ENCODE assay signal across 16 cellular contexts in the genomic region with DNA sequence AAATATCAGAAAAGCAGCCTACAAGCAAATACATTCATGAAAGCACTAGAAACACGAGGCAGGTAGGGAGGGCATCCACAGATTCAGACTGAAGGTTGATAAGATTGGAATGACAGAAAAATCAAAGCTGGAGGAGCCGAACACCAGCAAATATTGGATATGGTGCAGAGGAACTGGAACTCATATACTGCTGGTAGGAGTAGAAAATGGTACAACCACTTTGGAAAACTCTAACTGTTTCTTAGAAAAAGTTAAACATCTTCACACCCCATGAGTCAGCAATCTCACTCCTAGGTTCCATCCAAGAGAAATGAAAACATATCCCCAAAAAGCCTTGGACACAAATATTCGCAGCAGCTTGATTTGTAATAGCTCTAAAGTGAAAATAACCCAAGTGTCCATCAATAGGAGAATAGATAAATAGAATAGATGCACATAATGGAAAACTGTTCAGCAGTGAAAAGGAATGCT. TPM values are rescaled to one million over a fixed set of nuclear protein-coding genes. Genes with fewer than 3 reads are reported as not detected.
DNase-seq lines count a peak whose midpoint lies in the region; ATAC-seq, FAIRE-seq and TF ChIP-seq lines count a peak whose summit lies in the region.
"Had no signal": no experiment of that assay in that cellular context is flagged by ENCODE, and none has a peak within 500 bp of the region (broad histone marks: within the 10 kb centered on the region; RNA-seq: fewer than 3 reads in every experiment).

No MANE protein-coding gene starts in this region.

- no peak for DNase-seq in A549 (ENCODE audit: low read depth in 1 of 2, low spot score in 1 of 2)
- no peak for DNase-seq in GM12891 (ENCODE audit: insufficient read length, low spot score)
- no peak for DNase-seq in esophagus squamous epithelium (lab: John Stamatoyannopoulos, UW)
- no peak for DNase-seq in T-cell
- DNase-seq: activated CD8-positive, alpha-beta T cell treated with anti-CD3 and anti-CD28 coated beads for 36 hours; Caco-2; foreskin melanocyte; NCI-H1436 treated with DMSO at 0.1 percent for 48 hours; T-helper 17 cell had no signal

- no peaks in the 10 kb centered on the region for H3K9me3 Mint-ChIP-seq in activated T-helper 17 cell treated with anti-CD3 and anti-CD28 coated beads, Interleukin-2, amount 50 U/mL, for 72 hours
- H3K9me3 Mint-ChIP-seq in nephron (peaks cover 21% of the 10 kb centered on the region), T-cell (peaks cover 0 to 6% (median 0%) of the 10 kb centered on the region in 3 donors)

- H3K36me3 ChIP-seq in esophagus squamous epithelium = no peaks in the 10 kb centered on the region
- H3K36me3 ChIP-seq: cardiac muscle cell, thoracic aorta had no signal

- no peaks in the 10 kb centered on the region for H3K27me3 ChIP-seq in esophagus squamous epithelium
- H3K27me3 ChIP-seq: cardiac muscle cell had no signal

- H3K4me2 ChIP-seq in A549 = peak overlapping the region; percentile 49

- H3K27ac ChIP-seq in A549 (peak overlapping the region; percentile 41 to 69; a peak in 5 of 6 replicates), esophagus squamous epithelium (no peak overlapping the region)
- H3K27ac ChIP-seq: cardiac muscle cell had no signal

- ATAC-seq in A549 (no peak), T-cell (replicated peaks in 1 of 4) (no peak), GM18505 (IDR thresholded peaks at IDR 0.05; ENCODE audit: unreplicated experiment) (no peak)
- ATAC-seq in activated T-helper 17 cell treated with anti-CD3 and anti-CD28 coated beads, Interleukin-2, amount 50 U/mL, for 72 hours (replicated peaks) = no peak
- ATAC-seq: activated CD8-positive, alpha-beta T cell treated with anti-CD3 and anti-CD28 coated beads for 36 hours; T-helper 17 cell had no signal

- POLR2A ChIA-PET in A549 (lab: Yijun Ruan, JAX) = no interaction called here
- POLR2A ChIA-PET in T-cell (lab: Charles Lee) = no interaction called here

- intact Hi-C loops in esophagus squamous epithelium (cut with DNase I) = no loop called here

- FAIRE-seq in A549 (lab: Jason Lieb, UNC) (no peak), GM12891 (lab: Jason Lieb, UNC) (peak; percentile 38)
- FAIRE-seq: H54 had no signal

- H3K9me3 ChIP-seq in A549 (peaks cover 6% of the 10 kb centered on the region; the same call in 1 of the 3 replicates), esophagus squamous epithelium (no peaks in the 10 kb centered on the region)
- H3K9me3 ChIP-seq: Caco-2, thoracic aorta had no signal

- TF ChIP-seq POLR2A in A549 (IDR thresholded peaks at IDR 0.05; ENCODE audit: low read length) (no peak), GM12891 (IDR thresholded peaks at IDR 0.05; ENCODE audit: low read depth, low read length) (no peak), esophagus squamous epithelium (IDR thresholded peaks at IDR 0.05) (no peak), GM18505 (IDR thresholded peaks at IDR 0.05; ENCODE audit: borderline replicate concordance, extremely low read depth, insufficient read depth, insufficient read length) (no peak)

- CTCF ChIA-PET in A549 (lab: Yijun Ruan, JAX) = no interaction called here
- CTCF ChIA-PET in T-cell (lab: Charles Lee) = interaction anchor here in 1 of 2 donors (0.6 kb wide), 2 partner anchors 23 to 570 kb away, joined by 3 to 5 read pairs; no protein-coding TSS in a partner anchor

- peak overlapping the region; percentile 39 for H3K4me3 Mint-ChIP-seq in activated T-helper 17 cell treated with anti-CD3 and anti-CD28 coated beads, Interleukin-2, amount 50 U/mL, for 72 hours
- H3K4me3 Mint-ChIP-seq in nephron (no peak overlapping the region), T-cell (no peak overlapping the region)
- H3K4me3 Mint-ChIP-seq: activated CD8-positive, alpha-beta T cell treated with anti-CD3 and anti-CD28 coated beads for 36 hours; dendritic cell treated with granulocyte-macrophage colony-stimulating factor and Interleukin-4, amounts not matched to agents 40 ng/mL and 50 ng/mL, for 4 days; T-helper 17 cell had no signal

- WGBS in A549 (ENCODE audit: missing lambda C conversion rate) = 61% methylated on average over 3 of the region's 3 CpGs
- WGBS in esophagus squamous epithelium, 2 donors = 51 to 82% methylated on average over 3 of the region's 3 CpGs

- H3K4me3 ChIP-seq in A549 (no peak overlapping the region), esophagus squamous epithelium (no peak overlapping the region)
- H3K4me3 ChIP-seq: cardiac muscle cell, thoracic aorta had no signal

- H3K4me1 Mint-ChIP-seq in activated T-helper 17 cell treated with anti-CD3 and anti-CD28 coated beads, Interleukin-2, amount 50 U/mL, for 72 hours = peaks cover 36% of the 10 kb centered on the region
- peaks cover 18% of the 10 kb centered on the region for H3K4me1 Mint-ChIP-seq in nephron
- peaks cover 13 to 41% (median 21%) of the 10 kb centered on the region in 3 donors for H3K4me1 Mint-ChIP-seq in T-cell

- H3K27me3 Mint-ChIP-seq in activated T-helper 17 cell treated with anti-CD3 and anti-CD28 coated beads, Interleukin-2, amount 50 U/mL, for 72 hours = no peaks in the 10 kb centered on the region
- H3K27me3 Mint-ChIP-seq in nephron (ENCODE audit: low read depth) = no peaks in the 10 kb centered on the region
- peaks cover 0 to 14% of the 10 kb centered on the region in 2 donors for H3K27me3 Mint-ChIP-seq in T-cell
- H3K27me3 Mint-ChIP-seq: activated CD8-positive, alpha-beta T cell treated with anti-CD3 and anti-CD28 coated beads for 36 hours; dendritic cell treated with granulocyte-macrophage colony-stimulating factor and Interleukin-4, amounts not matched to agents 40 ng/mL and 50 ng/mL, for 4 days; T-helper 17 cell had no signal

- no peak for TF ChIP-seq CTCF in A549 (IDR thresholded peaks at IDR 0.05)
- no peak for TF ChIP-seq CTCF in nephron (IDR thresholded peaks at IDR 0.05; ENCODE audit: unreplicated experiment in 3 of 3)
- no peak for TF ChIP-seq CTCF in esophagus squamous epithelium (IDR thresholded peaks at IDR 0.05)

- H3K27ac Mint-ChIP-seq in activated T-helper 17 cell treated with anti-CD3 and anti-CD28 coated beads, Interleukin-2, amount 50 U/mL, for 72 hours = peak overlapping the region; percentile 36
- H3K27ac Mint-ChIP-seq in nephron (peak overlapping the region in 2 of 3 experiments; percentile 1 to 66), T-cell (no peak overlapping the region)
- H3K27ac Mint-ChIP-seq: activated CD8-positive, alpha-beta T cell treated with anti-CD3 and anti-CD28 coated beads for 36 hours; dendritic cell treated with granulocyte-macrophage colony-stimulating factor and Interleukin-4, amounts not matched to agents 40 ng/mL and 50 ng/mL, for 4 days had no signal

- no peak for TF ChIP-seq RAD21 in A549 (conservative IDR thresholded peaks at IDR 0.05 in 1 of 2, IDR thresholded peaks at IDR 0.05 in 1 of 2)

- H3K36me3 Mint-ChIP-seq in activated T-helper 17 cell treated with anti-CD3 and anti-CD28 coated beads, Interleukin-2, amount 50 U/mL, for 72 hours (ENCODE audit: low read depth) = peaks cover 9% of the 10 kb centered on the region
- H3K36me3 Mint-ChIP-seq in nephron (ENCODE audit: low read depth) (peaks cover 12% of the 10 kb centered on the region), T-cell (peaks cover 12% of the 10 kb centered on the region)

- H3K4me1 ChIP-seq in A549 (peaks cover 43% of the 10 kb centered on the region), esophagus squamous epithelium (peaks cover 0 to 24% (median 0%) of the 10 kb centered on the region in 3 donors)
- H3K4me1 ChIP-seq: Caco-2 had no signal

- no peak for TF ChIP-seq EP300 in A549 (IDR thresholded peaks at IDR 0.05)

TF ChIP-seq in A549, 52 proteins besides CTCF, POLR2A, EP300 and RAD21 (continues in another document):
- TF ChIP-seq PHF8 (IDR thresholded peaks at IDR 0.05; ENCODE audit: borderline replicate concordance, low read depth) (no peak), KDM5A (IDR thresholded peaks at IDR 0.05) (no peak), RCOR1 (IDR thresholded peaks at IDR 0.05; ENCODE audit: low read depth, low read length) (no peak)

TF ChIP-seq in GM12891, 5 proteins besides CTCF, POLR2A, EP300 and RAD21:
- no peak for TF ChIP-seq TAF1 (IDR thresholded peaks at IDR 0.05; ENCODE audit: low read depth, low read length)
- no peak for TF ChIP-seq PAX5 (IDR thresholded peaks at IDR 0.05; ENCODE audit: insufficient read depth, low read length, severe bottlenecking)
- TF ChIP-seq POLR2AphosphoS5 (IDR thresholded peaks at IDR 0.05; ENCODE audit: low read depth, low read length) = no peak
- no peak for TF ChIP-seq POU2F2 (IDR thresholded peaks at IDR 0.05; ENCODE audit: low read depth, low read length)
- TF ChIP-seq SPI1 (IDR thresholded peaks at IDR 0.05; ENCODE audit: low read depth, low read length) = no peak
TF ChIP-seq in GM12891: peak in this region for 0.

RNA-seq across cellular contexts. Expression of gene CD99L2, which starts 27.1 kb away (rescaled TPM):
- polyA plus RNA-seq in A549 (2011; rRNA removed) = 65.3 and 66.5 TPM in 2 replicates
- polyA plus RNA-seq in A549 (2012; cell fraction: cytosol; rRNA removed) = 42.4 and 52.0 TPM in 2 replicates
- 65.3 and 66.7 TPM in 2 replicates for polyA plus RNA-seq in A549 (2012; cell fraction: nucleus; rRNA removed)
- 41.8 to 58.3 TPM (median 50.5 TPM) in 3 replicates for polyA plus RNA-seq in A549 (2017; fragmentation: RNase III; extraction: RNeasy Plus Mini Kit Qiagen cat#74134 plus additional on column Dnase treatment)
- 67.2 and 68.7 TPM in 2 replicates for polyA minus RNA-seq in A549 (2011; rRNA and poly(A)+ RNA removed)
- 10.8 TPM for polyA plus RNA-seq in GM12891 (2012; ENCODE audit: low read depth, missing spikeins)
- total RNA-seq in activated T-helper 17 cell treated with anti-CD3 and anti-CD28 coated beads, Interleukin-2, amount 50 U/mL, for 72 hours = 10 to 100 TPM; 11.6 to 17.6 TPM
- 10 to 100 TPM in 2 of 4 donors, 1 to 10 TPM in 2; 3.8 to 21.9 (median 7.7) TPM for total RNA-seq in esophagus squamous epithelium
- total RNA-seq in T-cell = 10 to 100 TPM; 11.1 to 20.0 (median 18.3) TPM

Comparison
In these comparisons a context has a peak if more than half of its experiments do, and no peak if none do; other contexts are left out.
1. H3K27ac ChIP-seq: peak in A549 (2 of 2); none in esophagus squamous epithelium (0 of 4).
2. H3K27ac Mint-ChIP-seq: peak in activated T-helper 17 cell treated with anti-CD3 and anti-CD28 coated beads, Interleukin-2, amount 50 U/mL, for 72 hours (single experiment) and nephron (2 of 3); none in T-cell (0 of 2).